In genomic region chr7:100580466-100581283, GRCh38 we compare ENCODE assay signal across 1 cellular context.
TF ChIP-seq lines count a peak whose summit lies in the region.

No MANE protein-coding gene starts in this region.

TF ChIP-seq in K562, 482 proteins besides CTCF, POLR2A, EP300 and RAD21 (continued from another document):
- TF ChIP-seq KLF10 (CRISPR knock-in tag; IDR thresholded peaks at IDR 0.05) (no peak), TARDBP (IDR thresholded peaks at IDR 0.05) (0 out of 2 replicates have a peak, but pooled peaks have one; percentile 53), PML (IDR thresholded peaks at IDR 0.05; ENCODE audit: low read length) (0 out of 2 replicates have a peak, but pooled peaks have one; percentile 19), ZNF316 (IDR thresholded peaks at IDR 0.05) (no peak), RHOXF2B (CRISPR knock-in tag; conservative IDR thresholded peaks at IDR 0.05) (no peak), NR2C2 (CRISPR knock-in tag; IDR thresholded peaks at IDR 0.05) (no peak), NR2C2 (tag; IDR thresholded peaks at IDR 0.05) (no peak), HBP1 (CRISPR knock-in tag; IDR thresholded peaks at IDR 0.05) (peak; percentile 85), LARP7 (IDR thresholded peaks at IDR 0.05) (peak; percentile 90), PHB2 (IDR thresholded peaks at IDR 0.05; ENCODE audit: low read depth) (peak; percentile 55; the same call in 1 of the 2 replicates), CUX1 (CRISPR knock-in tag; IDR thresholded peaks at IDR 0.05) (no peak), EHMT2 (IDR thresholded peaks at IDR 0.05) (peak; percentile 61), DACH1 (IDR thresholded peaks at IDR 0.05; ENCODE audit: partially characterized antibody) (no peak), CSDE1 (IDR thresholded peaks at IDR 0.05) (0 out of 4 replicates have a peak, but pooled peaks of 1 of the 2 experiments have one; percentile 63), MLLT1 (IDR thresholded peaks at IDR 0.05) (peak; percentile 73 to 85; a peak in 2 of 4 replicates), ZBTB5 (IDR thresholded peaks at IDR 0.05) (peak; percentile 64), CC2D1A (IDR thresholded peaks at IDR 0.05) (0 out of 2 replicates have a peak, but pooled peaks have one; percentile 19), ZNF551 (CRISPR knock-in tag; IDR thresholded peaks at IDR 0.05) (no peak), FOXP1 (CRISPR knock-in tag; IDR thresholded peaks at IDR 0.05) (0 out of 2 replicates have a peak, but pooled peaks have one; percentile 58), NFIC (IDR thresholded peaks at IDR 0.05) (peak; percentile 43; the same call in 1 of the 2 replicates), ARHGAP35 (IDR thresholded peaks at IDR 0.05; ENCODE audit: partially characterized antibody) (peak; percentile 54), PTBP1 (IDR thresholded peaks at IDR 0.05; ENCODE audit: low read depth, low read length) (no peak), TEAD1 (CRISPR knock-in tag; IDR thresholded peaks at IDR 0.05) (0 out of 4 replicates have a peak, but pooled peaks of 1 of the 2 experiments have one; percentile 64), THRAP3 (IDR thresholded peaks at IDR 0.05; ENCODE audit: borderline replicate concordance) (0 out of 2 replicates have a peak, but pooled peaks have one; percentile 63), ARID2 (IDR thresholded peaks at IDR 0.05) (0 out of 2 replicates have a peak, but pooled peaks have one; percentile 19), ZSCAN29 (IDR thresholded peaks at IDR 0.05) (0 out of 2 replicates have a peak, but pooled peaks have one; percentile 23), BCLAF1 (IDR thresholded peaks at IDR 0.05; ENCODE audit: borderline replicate concordance in 1 of 2, control insufficient read depth in 1 of 2, low read depth in 2 of 2, low read length in 1 of 2) (peak in 1 of 2 experiments; percentile 63; a peak in 1 of 4 replicates), TRIM24 (IDR thresholded peaks at IDR 0.05) (peak in 1 of 2 experiments; percentile 72; a peak in 1 of 4 replicates), ELF4 (CRISPR knock-in tag; IDR thresholded peaks at IDR 0.05) (peak; percentile 91), MTA2 (IDR thresholded peaks at IDR 0.05; ENCODE audit: low read depth) (0 out of 2 replicates have a peak, but pooled peaks have one; percentile 12), YY1 (IDR thresholded peaks at IDR 0.05; ENCODE audit: borderline replicate concordance in 1 of 3, control insufficient read depth in 1 of 3, extremely low read depth in 1 of 3, insufficient read depth in 3 of 3, insufficient read length in 1 of 3, insufficient replicate concordance in 2 of 3, low read depth in 1 of 3, low read length in 2 of 3) (no peak), FOXA1 (IDR thresholded peaks at IDR 0.05; ENCODE audit: borderline replicate concordance) (no peak), RB1 (IDR thresholded peaks at IDR 0.05; ENCODE audit: low read depth) (no peak), FOXP4 (CRISPR knock-in tag; IDR thresholded peaks at IDR 0.05; ENCODE audit: borderline replicate concordance) (no peak), ASH1L (IDR thresholded peaks at IDR 0.05; ENCODE audit: borderline replicate concordance, low read depth, partially characterized antibody) (peak; percentile 32), PHF20 (IDR thresholded peaks at IDR 0.05; ENCODE audit: partially characterized antibody) (peak; percentile 79)
